ENCODE assay signal across 9 cellular contexts in the genomic region with DNA sequence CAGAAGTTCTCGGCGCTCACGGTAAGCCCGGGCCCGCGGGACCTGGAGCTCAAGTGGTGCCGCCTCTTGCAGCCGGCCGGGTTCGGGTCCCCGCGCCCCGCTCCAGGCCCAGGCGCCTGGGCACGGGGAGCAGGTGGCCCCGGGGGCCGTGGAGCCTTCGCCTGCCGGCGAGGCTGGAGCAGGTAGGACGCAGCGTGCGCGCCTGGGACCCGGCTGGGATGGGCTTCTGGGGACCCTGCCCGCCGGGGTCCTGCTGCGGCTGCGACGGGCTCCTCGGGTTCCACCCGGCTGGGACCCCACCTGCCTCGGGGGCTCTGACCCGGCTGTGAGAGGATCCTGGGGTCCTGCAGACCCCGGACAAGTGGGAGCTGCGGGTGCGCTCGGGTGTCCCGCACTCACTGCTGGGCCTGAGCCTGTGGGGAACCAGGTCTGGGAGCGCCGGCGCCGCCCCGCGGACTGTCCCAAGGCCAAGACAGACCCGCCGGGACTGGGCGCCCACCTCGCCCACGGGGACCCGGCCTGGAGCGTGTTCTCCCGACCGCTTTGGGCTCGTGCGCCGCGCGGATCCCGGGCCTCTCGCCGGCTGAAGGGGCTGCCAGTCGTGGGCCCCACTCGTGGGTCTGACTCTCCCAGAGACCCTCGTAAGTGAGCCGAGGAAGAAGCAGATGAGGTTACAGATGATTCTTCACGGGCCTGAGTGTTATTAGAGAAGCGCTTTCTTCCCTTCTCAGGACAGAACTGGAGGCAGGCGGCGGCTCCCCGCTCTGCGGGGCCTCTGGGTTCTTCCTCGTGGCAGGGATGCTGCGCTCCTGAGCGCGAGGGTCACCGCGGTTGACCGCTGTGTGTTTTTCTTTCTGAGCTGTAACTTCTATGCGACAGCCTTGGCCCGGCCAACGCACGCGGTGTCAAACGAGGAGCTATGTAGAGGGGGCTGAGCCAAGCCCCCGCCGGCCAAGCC. TPM values are rescaled to one million over a fixed set of nuclear protein-coding genes. Genes with fewer than 3 reads are reported as not detected.
DNase-seq lines count a peak whose midpoint lies in the region; ATAC-seq and TF ChIP-seq lines count a peak whose summit lies in the region.
"Had no signal": no experiment of that assay in that cellular context is flagged by ENCODE, and none has a peak within 500 bp of the region (broad histone marks: within the 10 kb centered on the region; RNA-seq: fewer than 3 reads in every experiment).

No MANE protein-coding gene starts in this region.

- peak overlapping the region; percentile 61 for H3K9ac ChIP-seq in NT2/D1 (ENCODE audit: insufficient read length, low read depth)
- no peak overlapping the region for H3K9ac ChIP-seq in muscle layer of colon (ENCODE audit: low read length)

- H3K36me3 Mint-ChIP-seq in immature natural killer cell, result peaks cover 0 to 4% (median 0%) of the 10 kb centered on the region in 3 donors

- 4 to 10% methylated on average over 30 of the region's 87 CpGs for WGBS in thyroid gland, 2 donors

- no peak for DNase-seq in NT2/D1 (ENCODE audit: low read depth, low spot score)
- no peak for DNase-seq in foreskin keratinocyte
- DNase-seq in thyroid gland, result no peak
- DNase-seq in HuH-7 (ENCODE audit: low spot score), result no peak
- no peak for DNase-seq in stimulated activated CD4-positive, alpha-beta T cell treated with anti-CD3 and anti-CD28 coated beads, Interleukin-4, amount 100 ng/mL, for 24 hours
- DNase-seq in immature natural killer cell, result no peak
- DNase-seq: activated CD4-positive, alpha-beta T cell treated with anti-CD3 and anti-CD28 coated beads for 36 hours; activated naive CD4-positive, alpha-beta T cell treated with anti-CD3 and anti-CD28 coated beads, Interleukin-2, amount 50 U/mL, for 16 hours had no signal

- intact Hi-C loops in thyroid gland (cut with DNase I), result no loop called here

- H3K4me1 ChIP-seq in NT2/D1 (ENCODE audit: insufficient read depth, insufficient read length) (peaks cover 4% of the 10 kb centered on the region), foreskin keratinocyte (no peaks in the 10 kb centered on the region), muscle layer of colon (ENCODE audit: insufficient read depth, low read length) (peaks cover 6% of the 10 kb centered on the region), thyroid gland (peaks cover 12 to 25% of the 10 kb centered on the region in 2 donors)

- H3K27me3 ChIP-seq in NT2/D1 (ENCODE audit: insufficient read depth, insufficient read length) (peaks cover 59% of the 10 kb centered on the region), foreskin keratinocyte (peaks cover 80% of the 10 kb centered on the region), muscle layer of colon (ENCODE audit: control insufficient read depth in 1 of 2, insufficient read depth in 2 of 2, low read length in 2 of 2) (peaks cover 8 to 30% of the 10 kb centered on the region in 2 donors), thyroid gland (no peaks in the 10 kb centered on the region)

- peaks cover 4 to 37% (median 18%) of the 10 kb centered on the region in 3 donors for H3K27me3 Mint-ChIP-seq in immature natural killer cell (ENCODE audit: low read depth in 3 of 3)

- H3K36me3 ChIP-seq in NT2/D1 (ENCODE audit: insufficient read depth, insufficient read length, low read length), result no peaks in the 10 kb centered on the region
- no peaks in the 10 kb centered on the region for H3K36me3 ChIP-seq in muscle layer of colon (ENCODE audit: insufficient read depth, low read length)
- H3K36me3 ChIP-seq in thyroid gland, result no peaks in the 10 kb centered on the region

- H3K4me1 Mint-ChIP-seq in immature natural killer cell, result peaks cover 0 to 2% of the 10 kb centered on the region in 2 donors
- H3K4me1 Mint-ChIP-seq: activated CD4-positive, alpha-beta T cell treated with anti-CD3 and anti-CD28 coated beads for 36 hours had no signal

- H3K4me3 Mint-ChIP-seq in immature natural killer cell, result no peak overlapping the region
- H3K4me3 Mint-ChIP-seq: activated CD4-positive, alpha-beta T cell treated with anti-CD3 and anti-CD28 coated beads for 36 hours had no signal

- TF ChIP-seq CTCF in foreskin keratinocyte (conservative IDR thresholded peaks at IDR 0.05) (no peak), thyroid gland (IDR thresholded peaks at IDR 0.05) (peak in 1 of 6 experiments; percentile 0)

- H3K9me3 Mint-ChIP-seq in immature natural killer cell, result peaks cover 0 to 3% (median 0%) of the 10 kb centered on the region in 6 donors

- H3K27ac ChIP-seq in foreskin keratinocyte, result no peak overlapping the region
- H3K27ac ChIP-seq in muscle layer of colon (ENCODE audit: low read depth, low read length), result no peak overlapping the region
- peak overlapping the region in 1 of 3 donors; percentile 67 for H3K27ac ChIP-seq in thyroid gland

- H3K4me3 ChIP-seq in NT2/D1 (ENCODE audit: insufficient read length, low read depth) (peak overlapping the region; percentile 54), muscle layer of colon (ENCODE audit: low read depth in 1 of 2, low read length in 2 of 2) (peak overlapping the region; percentile 33 to 82), thyroid gland (replicated peaks in 1 of 3) (peak overlapping the region in 2 of 3 donors; percentile 23 to 67)

- no peak overlapping the region for H3K27ac Mint-ChIP-seq in immature natural killer cell
- H3K27ac Mint-ChIP-seq: activated CD4-positive, alpha-beta T cell treated with anti-CD3 and anti-CD28 coated beads for 36 hours had no signal

- TF ChIP-seq POLR2A in thyroid gland (IDR thresholded peaks at IDR 0.05), result no peak

- H3K9me3 ChIP-seq in NT2/D1 (ENCODE audit: insufficient read depth, low read length), result no peaks in the 10 kb centered on the region
- H3K9me3 ChIP-seq in muscle layer of colon (ENCODE audit: low read length), result no peaks in the 10 kb centered on the region
- H3K9me3 ChIP-seq in thyroid gland, result no peaks in the 10 kb centered on the region

- ATAC-seq in foreskin keratinocyte, result peak; percentile 35
- ATAC-seq: activated CD4-positive, alpha-beta T cell treated with anti-CD3 and anti-CD28 coated beads for 36 hours had no signal

RNA-seq across cellular contexts. Expression of a gene that starts 0.7 kb away (rescaled TPM):
- total RNA-seq in foreskin keratinocyte, result 0.31 and 0.32 TPM in 2 replicates
- polyA plus RNA-seq in foreskin keratinocyte, result 0.21 and 0.24 TPM in 2 replicates
- 10 to 100 TPM in 3 of 4 donors, 1 to 10 TPM in 1; 9.0 to 25.7 (median 15.2) TPM for total RNA-seq in thyroid gland
- not detected for polyA plus RNA-seq in immature natural killer cell
- total RNA-seq: activated CD4-positive, alpha-beta T cell treated with anti-CD3 and anti-CD28 coated beads for 36 hours had no signal
